ENCODE assay signal across 16 cellular contexts in genomic region chr6:21245488-21245887, GRCh38.
DNase-seq lines count a peak whose midpoint lies in the region; ATAC-seq and TF ChIP-seq lines count a peak whose summit lies in the region.
"Had no signal": no experiment of that assay in that cellular context is flagged by ENCODE, and none has a peak within 500 bp of the region (broad histone marks: within the 10 kb centered on the region; RNA-seq: fewer than 3 reads in every experiment).

No MANE protein-coding gene starts in this region.

- peak; percentile 97 for TF ChIP-seq EP300 in neural cell (conservative IDR thresholded peaks at IDR 0.05; ENCODE audit: poor library complexity, severe bottlenecking)
- no peak for TF ChIP-seq EP300 in ovary (IDR thresholded peaks at IDR 0.05)

- H3K4me2 ChIP-seq in neural cell (ENCODE audit: low read length): no peak overlapping the region
- H3K4me2 ChIP-seq: BLaER1 had no signal

- H3K79me2 ChIP-seq in neural cell (replicated peaks; ENCODE audit: insufficient read depth, low read length): no peaks in the 10 kb centered on the region

- no peak for TF ChIP-seq RAD21 in neural cell (conservative IDR thresholded peaks at IDR 0.05)

- WGBS in ovary, 3 donors: 93 to 95% (median 94%) methylated on average over 4 of the region's 4 CpGs

- H3F3A ChIP-seq in neural cell (ENCODE audit: insufficient read depth, low read length, poor library complexity, severe bottlenecking): no peaks in the 10 kb centered on the region

- H3K4me3 ChIP-seq in A673 (ENCODE audit: low read depth, low read length, poor library complexity, severe bottlenecking) (no peak overlapping the region), BE2C (ENCODE audit: low read depth, low read length) (no peak overlapping the region), neural cell (ENCODE audit: low read length) (no peak overlapping the region), ovary (no peak overlapping the region)
- H3K4me3 ChIP-seq: BLaER1 had no signal

- H4K20me1 ChIP-seq in neural cell (ENCODE audit: insufficient read depth): no peaks in the 10 kb centered on the region
- H4K20me1 ChIP-seq: BLaER1 had no signal

- DNase-seq in A673 (ENCODE audit: low spot score): peak; percentile 23
- peak; percentile 46 for DNase-seq in BE2C
- no peak for DNase-seq in left ventricle myocardium superior
- no peak for DNase-seq in stimulated activated CD4-positive, alpha-beta T cell treated with anti-CD3 and anti-CD28 coated beads, Interleukin-4, amount 100 ng/mL, for 24 hours
- DNase-seq in ovary: no peak
- DNase-seq: AML-193; CD4-positive, alpha-beta memory T cell; GF-D8; GOT3; H7; HFFc6 had no signal

- H3K9me3 ChIP-seq in A673 (ENCODE audit: low read depth, low read length, poor library complexity, severe bottlenecking) (no peaks in the 10 kb centered on the region), BE2C (no peaks in the 10 kb centered on the region), neural cell (ENCODE audit: low read length) (no peaks in the 10 kb centered on the region), ovary (no peaks in the 10 kb centered on the region)
- H3K9me3 ChIP-seq: BLaER1 had no signal

- no peak overlapping the region for H2AFZ ChIP-seq in neural cell (ENCODE audit: low read depth, low read length)

- intact Hi-C loops in A673 (cut with micrococcal nuclease; ENCODE audit: unreplicated experiment): no loop called here
- intact Hi-C loops in left ventricle myocardium superior (cut with micrococcal nuclease): no loop called here
- intact Hi-C loops in ovary (cut with DNase I): no loop called here

- CTCF ChIA-PET in A673 (lab: Charles Lee): no interaction called here

- no peaks in the 10 kb centered on the region for H3K27me3 ChIP-seq in A673 (replicated peaks; ENCODE audit: insufficient read depth, low read depth, low read length, poor library complexity)
- H3K27me3 ChIP-seq in BE2C: no peaks in the 10 kb centered on the region
- H3K27me3 ChIP-seq in neural cell (ENCODE audit: insufficient read depth, low read depth, low read length): no peaks in the 10 kb centered on the region
- no peaks in the 10 kb centered on the region for H3K27me3 ChIP-seq in ovary
- H3K27me3 ChIP-seq: BLaER1 had no signal

- H3K9ac ChIP-seq in neural cell (ENCODE audit: low read length): no peak overlapping the region
- H3K9ac ChIP-seq: BLaER1 had no signal

- H3K27ac ChIP-seq in A673 (ENCODE audit: low read depth, low read length, poor library complexity, severe bottlenecking) (no peak overlapping the region), neural cell (ENCODE audit: low read length) (peak overlapping the region; percentile 46), ovary (no peak overlapping the region)
- H3K27ac ChIP-seq: BLaER1, HL-60 had no signal

- BruUV-seq in A673 (replicated peaks; lab: Mats Ljungman, UMichigan): no TSS peak

- H3K36me3 ChIP-seq in A673 (ENCODE audit: insufficient read depth, low read length, poor library complexity, severe bottlenecking) (no peaks in the 10 kb centered on the region), BE2C (no peaks in the 10 kb centered on the region), neural cell (ENCODE audit: insufficient read depth, low read length) (no peaks in the 10 kb centered on the region), ovary (no peaks in the 10 kb centered on the region)
- H3K36me3 ChIP-seq: BLaER1 had no signal

- ATAC-seq in SK-N-SH treated with all-trans-retinoic acid at 6 μM for 48 hours: no peak
- ATAC-seq in left ventricle myocardium superior: no peak
- ATAC-seq: HCT116 had no signal

- no peaks in the 10 kb centered on the region for H3K9me2 ChIP-seq in neural cell (ENCODE audit: insufficient read depth, low read length)

- POLR2A ChIA-PET in A673 (lab: Charles Lee; ENCODE audit: low non-redundant PET): no interaction called here

- H3K4me1 ChIP-seq in A673 (ENCODE audit: insufficient read depth, low read length, poor library complexity, severe bottlenecking) (peaks cover 4% of the 10 kb centered on the region), BE2C (peaks cover 22% of the 10 kb centered on the region), ovary (ENCODE audit: insufficient read depth) (peaks cover 2% of the 10 kb centered on the region)

- no peak for TF ChIP-seq POLR2A in ovary (IDR thresholded peaks at IDR 0.05)

- no peak for TF ChIP-seq CTCF in A673 (conservative IDR thresholded peaks at IDR 0.05; ENCODE audit: low read depth, low read length)
- TF ChIP-seq CTCF in BE2C (IDR thresholded peaks at IDR 0.05; ENCODE audit: low read depth, low read length): no peak
- no peak for TF ChIP-seq CTCF in neural cell (IDR thresholded peaks at IDR 0.05; ENCODE audit: poor library complexity, severe bottlenecking)
- TF ChIP-seq CTCF in ovary (IDR thresholded peaks at IDR 0.05): no peak

TF ChIP-seq in SK-N-SH treated with all-trans-retinoic acid at 6 μM for 48 hours, 23 proteins besides CTCF, POLR2A, EP300 and RAD21 (continues in another document):
- TF ChIP-seq PPARA (CRISPR knock-in tag; IDR thresholded peaks at IDR 0.05; ENCODE audit: borderline replicate concordance): no peak
- TF ChIP-seq PATZ1 (CRISPR knock-in tag; IDR thresholded peaks at IDR 0.05; ENCODE audit: borderline replicate concordance): no peak
- no peak for TF ChIP-seq ZNF565 (CRISPR knock-in tag; conservative IDR thresholded peaks at IDR 0.05; ENCODE audit: low read depth)

TF ChIP-seq in neural cell, 6 proteins besides CTCF, POLR2A, EP300 and RAD21:
- TF ChIP-seq TAF1 (IDR thresholded peaks at IDR 0.05; ENCODE audit: low read depth) (peak; percentile 43), SMC3 (conservative IDR thresholded peaks at IDR 0.05; ENCODE audit: poor library complexity) (peak; percentile 38), EZH2 (IDR thresholded peaks at IDR 0.05; ENCODE audit: borderline replicate concordance, insufficient read depth, low read length, poor library complexity, severe bottlenecking) (no peak), MXI1 (conservative IDR thresholded peaks at IDR 0.05; ENCODE audit: poor library complexity, severe bottlenecking) (no peak), REST (IDR thresholded peaks at IDR 0.05; ENCODE audit: borderline replicate concordance) (peak; percentile 92), POLR2AphosphoS5 (IDR thresholded peaks at IDR 0.05) (peak; percentile 88)

Comparison
In these comparisons a context has a peak if more than half of its experiments do, and no peak if none do; other contexts are left out.
1. DNase-seq: peak in A673 (single experiment) and BE2C (single experiment); none in left ventricle myocardium superior (single experiment), stimulated activated CD4-positive, alpha-beta T cell treated with anti-CD3 and anti-CD28 coated beads, Interleukin-4, amount 100 ng/mL, for 24 hours (single experiment) and ovary (0 of 5).